14 cellular contexts compared by ENCODE assay signal in genomic region chr9:133934512-133935221, GRCh38. TPM values are rescaled to one million over a fixed set of nuclear protein-coding genes. Genes with fewer than 3 reads are reported as not detected.
A peak's percentile ranks its signal among the peaks of the same experiment; 100 is the strongest.
DNase-seq lines count a peak whose midpoint lies in the region; ATAC-seq, FAIRE-seq and TF ChIP-seq lines count a peak whose summit lies in the region.
"Had no signal": no experiment of that assay in that cellular context is flagged by ENCODE, and none has a peak within 500 bp of the region (broad histone marks: within the 10 kb centered on the region; RNA-seq: fewer than 3 reads in every experiment).

No MANE protein-coding gene starts in this region.

- no peak overlapping the region for H3K4ac ChIP-seq in neuronal stem cell (ENCODE audit: low read length)

- no peak overlapping the region for H3K23ac ChIP-seq in neuronal stem cell (ENCODE audit: low read depth, low read length, poor library complexity)

- intact Hi-C loops in heart right ventricle (cut with DNase I): no loop called here
- intact Hi-C loops in upper lobe of right lung (cut with DNase I): no loop called here

- H2AFZ ChIP-seq in astrocyte (ENCODE audit: low read depth, low read length): no peak overlapping the region
- no peak overlapping the region for H2AFZ ChIP-seq in neuronal stem cell (ENCODE audit: low read length)

- H3K27ac ChIP-seq in astrocyte (ENCODE audit: low read depth, low read length) (peak overlapping the region; percentile 71), heart right ventricle (peak overlapping the region in 9 of 10 donors; percentile 38 to 80 (median 60)), neuronal stem cell (replicated peaks; ENCODE audit: low read length) (no peak overlapping the region), upper lobe of right lung (peak overlapping the region; percentile 36)
- H3K27ac ChIP-seq: SJSA1 had no signal

- H4K8ac ChIP-seq in neuronal stem cell (ENCODE audit: low read depth, low read length): no peak overlapping the region

- H3K4me3 ChIP-seq in astrocyte (ENCODE audit: insufficient read depth, low read depth, low read length): no peak overlapping the region
- H3K4me3 ChIP-seq in heart right ventricle: peak overlapping the region in 3 of 10 donors; percentile 15 to 31 (median 20)
- H3K4me3 ChIP-seq in neuronal stem cell (ENCODE audit: low read length in 2 of 2): no peak overlapping the region
- no peak overlapping the region for H3K4me3 ChIP-seq in upper lobe of right lung
- H3K4me3 ChIP-seq in H7 (ENCODE audit: insufficient read depth, low read depth, low read length): no peak overlapping the region
- H3K4me3 ChIP-seq: HAP-1, SJSA1 had no signal

- H3K4me2 ChIP-seq in astrocyte (ENCODE audit: low read length) (peak overlapping the region; percentile 80), neuronal stem cell (ENCODE audit: insufficient read depth, low read length, poor library complexity, severe bottlenecking) (no peak overlapping the region)

- H3K9me3 Mint-ChIP-seq in astrocyte (ENCODE audit: unreplicated experiment): no peaks in the 10 kb centered on the region

- peaks cover 8% of the 10 kb centered on the region for H3K79me1 ChIP-seq in neuronal stem cell (ENCODE audit: low read depth, low read length)

- ATAC-seq in heart right ventricle: peak; percentile 47 to 76 (median 57)
- no peak for ATAC-seq in upper lobe of right lung
- ATAC-seq: HepG2 had no signal

- FAIRE-seq in astrocyte (lab: Jason Lieb, UNC): no peak
- FAIRE-seq: D721Med, HepG2 had no signal

- H3K4me1 ChIP-seq in astrocyte (ENCODE audit: insufficient read depth, low read length) (peaks cover 41% of the 10 kb centered on the region), heart right ventricle (peaks cover 3 to 44% (median 26%) of the 10 kb centered on the region in 9 donors), neuronal stem cell (ENCODE audit: control insufficient read depth in 2 of 2, insufficient read depth in 1 of 2, low read depth in 1 of 2, low read length in 2 of 2) (peaks cover 25 to 28% of the 10 kb centered on the region in 2 donors), upper lobe of right lung (peaks cover 21% of the 10 kb centered on the region)
- H3K4me1 ChIP-seq: HAP-1 had no signal

- H4K20me1 ChIP-seq in astrocyte (ENCODE audit: insufficient read depth, low read length): peaks cover 89% of the 10 kb centered on the region

- peaks cover 29% of the 10 kb centered on the region for H3K4me1 Mint-ChIP-seq in astrocyte (ENCODE audit: low read depth, unreplicated experiment)

- H3K27ac Mint-ChIP-seq in astrocyte (ENCODE audit: unreplicated experiment): peak overlapping the region; percentile 26

- H3K18ac ChIP-seq in neuronal stem cell (ENCODE audit: low read length): peak overlapping the region; percentile 2

- peaks cover 14% of the 10 kb centered on the region for H3K36me3 Mint-ChIP-seq in astrocyte (ENCODE audit: low read depth, unreplicated experiment)

- no peaks in the 10 kb centered on the region for H3K9me3 ChIP-seq in astrocyte (ENCODE audit: insufficient read depth, low read depth, low read length)
- no peaks in the 10 kb centered on the region for H3K9me3 ChIP-seq in heart right ventricle
- no peaks in the 10 kb centered on the region for H3K9me3 ChIP-seq in neuronal stem cell (replicated peaks in 1 of 2; ENCODE audit: control insufficient read depth in 2 of 2, insufficient read depth in 1 of 2, low read depth in 1 of 2, low read length in 2 of 2)
- H3K9me3 ChIP-seq in upper lobe of right lung: no peaks in the 10 kb centered on the region
- H3K9me3 ChIP-seq: HAP-1, SJSA1 had no signal

- peaks cover 4% of the 10 kb centered on the region for H3K36me3 ChIP-seq in astrocyte (ENCODE audit: insufficient read depth, low read length)
- peaks cover 0 to 20% (median 0%) of the 10 kb centered on the region in 9 donors for H3K36me3 ChIP-seq in heart right ventricle
- peaks cover 3 to 56% of the 10 kb centered on the region in 2 donors for H3K36me3 ChIP-seq in neuronal stem cell (replicated peaks in 1 of 2; ENCODE audit: control insufficient read depth in 2 of 2, insufficient read depth in 2 of 2, low read length in 2 of 2)
- peaks cover 6% of the 10 kb centered on the region for H3K36me3 ChIP-seq in upper lobe of right lung
- peaks cover 1% of the 10 kb centered on the region for H3K36me3 ChIP-seq in H7 (replicated peaks; ENCODE audit: control insufficient read depth, insufficient read depth, low read length)

- 73 to 75% methylated on average over 18 of the region's 18 CpGs for WGBS in heart right ventricle, 2 donors
- no CpG with 5 or more reads among the region's 18 CpGs for WGBS in neuronal stem cell (ENCODE audit: extremely low coverage in 2 of 2, insufficient read length in 2 of 2, insufficient replicate concordance in 1 of 2), 2 donors

- H2AK5ac ChIP-seq in neuronal stem cell (ENCODE audit: low read depth, low read length): no peak overlapping the region

- H4K91ac ChIP-seq in neuronal stem cell (ENCODE audit: low read depth, low read length, poor library complexity): no peak overlapping the region

- no peak overlapping the region for H2BK12ac ChIP-seq in neuronal stem cell (ENCODE audit: low read length)

- DNase-seq in astrocyte (ENCODE audit: low read depth): peak; percentile 71
- DNase-seq in heart right ventricle: peak; percentile 35 to 44
- DNase-seq in neuronal stem cell (ENCODE audit: low spot score): no peak
- DNase-seq in upper lobe of right lung: no peak
- no peak for DNase-seq in GDM1 (lab: John Stamatoyannopoulos, UW)
- no peak for DNase-seq in EL
- DNase-seq in H7: no peak
- DNase-seq: activated gamma-delta T cell, NCI-H2029 treated with DMSO at 0.1 percent for 48 hours, NCI-H510A had no signal

- H3K79me2 ChIP-seq in astrocyte (ENCODE audit: insufficient read depth, low read length): peaks cover 57% of the 10 kb centered on the region

- H3K4me3 Mint-ChIP-seq in astrocyte (ENCODE audit: unreplicated experiment): no peak overlapping the region

- no peak overlapping the region for H3K14ac ChIP-seq in neuronal stem cell (ENCODE audit: low read length)

- H3K9ac ChIP-seq in astrocyte (ENCODE audit: low read length) (peak overlapping the region; percentile 66), neuronal stem cell (ENCODE audit: low read depth, low read length, poor library complexity) (no peak overlapping the region)

- H2BK5ac ChIP-seq in neuronal stem cell (ENCODE audit: low read length): no peak overlapping the region

- H2BK120ac ChIP-seq in neuronal stem cell (ENCODE audit: low read depth, low read length): no peak overlapping the region

- no peaks in the 10 kb centered on the region for H3K27me3 Mint-ChIP-seq in astrocyte (ENCODE audit: low read depth, unreplicated experiment)

- H3K27me3 ChIP-seq in astrocyte (ENCODE audit: insufficient read depth, low read length) (no peaks in the 10 kb centered on the region), heart right ventricle (no peaks in the 10 kb centered on the region), neuronal stem cell (ENCODE audit: control insufficient read depth in 3 of 3, insufficient read depth in 3 of 3, low read depth in 1 of 3, low read length in 3 of 3) (no peaks in the 10 kb centered on the region), upper lobe of right lung (no peaks in the 10 kb centered on the region), H7 (ENCODE audit: control insufficient read depth, insufficient read depth, low read length) (no peaks in the 10 kb centered on the region)
- H3K27me3 ChIP-seq: SJSA1 had no signal

- TF ChIP-seq CTCF in astrocyte (IDR thresholded peaks at IDR 0.05; ENCODE audit: insufficient read depth, low read depth, low read length) (no peak), heart right ventricle (IDR thresholded peaks at IDR 0.05) (no peak), upper lobe of right lung (IDR thresholded peaks at IDR 0.05) (no peak)

- no peak overlapping the region for H2BK15ac ChIP-seq in neuronal stem cell (ENCODE audit: low read length)

RNA-seq across cellular contexts. Expression of gene VAV2, which starts 57.5 kb away (rescaled TPM):
- total RNA-seq in astrocyte: 36.5 and 41.6 TPM in 2 replicates
- 1 to 10 TPM; 2.9 to 7.1 (median 5.0) TPM for total RNA-seq in heart right ventricle
- 1 to 10 TPM; 4.3 to 5.7 TPM for polyA plus RNA-seq in heart right ventricle
- polyA plus RNA-seq in neuronal stem cell (2013, experiment 1 of 2): 18.5 TPM
- 18.8 TPM for polyA plus RNA-seq in neuronal stem cell (2013, experiment 2 of 2)
- total RNA-seq in upper lobe of right lung: 34.6 TPM
- total RNA-seq in H7 (2014; rRNA removed; shearing (Covaris generic)): 17.7 and 26.9 TPM in 2 replicates

Comparison
In these comparisons a context has a peak if more than half of its experiments do, and no peak if none do; other contexts are left out.
1. DNase-seq: peak in astrocyte (single experiment) and heart right ventricle (2 of 2); none in neuronal stem cell (single experiment), upper lobe of right lung (single experiment), GDM1 (single experiment), EL (single experiment) and H7 (single experiment).